Comparison of ENCODE assay signal across 1 cellular context in the genomic region with DNA sequence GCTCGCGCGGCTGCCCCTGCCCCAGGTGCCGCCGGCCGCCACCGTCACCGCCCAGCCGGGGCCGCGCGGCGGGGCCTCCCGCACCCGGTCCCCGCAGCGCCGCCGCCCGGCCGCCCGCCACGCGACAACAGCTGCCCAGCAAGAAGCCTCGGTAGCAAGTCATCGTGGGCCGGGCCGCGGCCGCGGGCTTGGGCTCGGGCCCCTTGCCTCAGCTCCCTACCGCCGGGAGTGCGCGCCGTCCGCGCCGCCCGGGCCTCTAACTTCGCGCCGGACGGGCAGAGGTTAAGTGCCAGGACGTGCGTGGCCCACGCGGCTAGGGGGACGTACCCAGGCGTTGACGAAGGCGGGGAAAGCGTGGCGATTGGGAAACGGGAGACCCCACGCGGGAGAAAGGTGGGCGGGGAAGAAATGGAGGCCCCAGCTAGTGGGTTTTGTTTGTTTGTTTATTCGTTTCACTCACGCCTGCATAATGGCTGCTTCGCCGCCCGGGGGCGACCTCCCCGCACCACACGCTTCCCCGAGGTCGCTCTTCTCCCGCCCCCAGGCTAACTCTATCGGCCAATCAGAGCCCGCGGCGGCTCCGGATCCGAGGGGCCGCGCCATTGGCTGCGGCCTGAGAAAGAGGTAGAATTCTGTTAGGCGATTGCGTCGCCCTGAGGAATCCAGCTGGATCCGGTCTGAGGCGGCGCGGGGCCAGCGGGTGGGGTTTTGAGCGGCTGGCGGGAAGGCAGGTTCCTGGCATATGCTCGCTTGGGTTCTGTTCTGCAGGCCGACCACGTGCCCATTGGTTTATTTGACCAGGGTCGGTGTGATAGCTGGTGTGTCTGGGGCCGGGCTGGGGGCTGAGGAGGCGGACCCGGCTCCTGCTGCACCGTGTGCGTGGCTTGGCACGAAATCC.
TF ChIP-seq lines count a peak whose summit lies in the region.

A gene with protein sequence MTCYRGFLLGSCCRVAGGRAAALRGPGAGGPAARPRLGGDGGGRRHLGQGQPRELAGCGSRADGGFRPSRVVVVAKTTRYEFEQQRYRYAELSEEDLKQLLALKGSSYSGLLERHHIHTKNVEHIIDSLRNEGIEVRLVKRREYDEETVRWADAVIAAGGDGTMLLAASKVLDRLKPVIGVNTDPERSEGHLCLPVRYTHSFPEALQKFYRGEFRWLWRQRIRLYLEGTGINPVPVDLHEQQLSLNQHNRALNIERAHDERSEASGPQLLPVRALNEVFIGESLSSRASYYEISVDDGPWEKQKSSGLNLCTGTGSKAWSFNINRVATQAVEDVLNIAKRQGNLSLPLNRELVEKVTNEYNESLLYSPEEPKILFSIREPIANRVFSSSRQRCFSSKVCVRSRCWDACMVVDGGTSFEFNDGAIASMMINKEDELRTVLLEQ (minus strand): TSS at position 290 of the 898 bp plus-strand sequence. CDS start 127 bp downstream, at position 163.

TF ChIP-seq in HepG2, 621 proteins besides CTCF, POLR2A, EP300 and RAD21 (continued from another document and continues in another):
- TF ChIP-seq, protein P1, sequence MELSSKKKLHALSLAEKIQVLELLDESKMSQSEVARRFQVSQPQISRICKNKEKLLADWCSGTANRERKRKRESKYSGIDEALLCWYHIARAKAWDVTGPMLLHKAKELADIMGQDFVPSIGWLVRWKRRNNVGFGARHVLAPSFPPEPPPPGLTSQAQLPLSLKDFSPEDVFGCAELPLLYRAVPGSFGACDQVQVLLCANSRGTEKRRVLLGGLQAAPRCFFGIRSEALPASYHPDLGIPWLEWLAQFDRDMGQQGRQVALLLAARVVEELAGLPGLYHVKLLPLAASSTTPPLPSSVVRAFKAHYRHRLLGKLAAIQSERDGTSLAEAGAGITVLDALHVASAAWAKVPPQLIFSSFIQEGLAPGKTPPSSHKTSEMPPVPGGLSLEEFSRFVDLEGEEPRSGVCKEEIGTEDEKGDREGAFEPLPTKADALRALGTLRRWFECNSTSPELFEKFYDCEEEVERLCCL (CRISPR knock-in tag; IDR thresholded peaks at IDR 0.05; ENCODE audit: borderline replicate concordance), result no peak
- peak; percentile 85; the same call in 1 of the 2 replicates for TF ChIP-seq ZBTB7A (CRISPR knock-in tag; IDR thresholded peaks at IDR 0.05)
- TF ChIP-seq ARNTL (CRISPR knock-in tag; IDR thresholded peaks at IDR 0.05), result peak; percentile 60
- TF ChIP-seq, protein P2, sequence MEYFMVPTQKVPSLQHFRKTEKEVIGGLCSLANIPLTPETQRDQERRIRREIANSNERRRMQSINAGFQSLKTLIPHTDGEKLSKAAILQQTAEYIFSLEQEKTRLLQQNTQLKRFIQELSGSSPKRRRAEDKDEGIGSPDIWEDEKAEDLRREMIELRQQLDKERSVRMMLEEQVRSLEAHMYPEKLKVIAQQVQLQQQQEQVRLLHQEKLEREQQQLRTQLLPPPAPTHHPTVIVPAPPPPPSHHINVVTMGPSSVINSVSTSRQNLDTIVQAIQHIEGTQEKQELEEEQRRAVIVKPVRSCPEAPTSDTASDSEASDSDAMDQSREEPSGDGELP (IDR thresholded peaks at IDR 0.05; ENCODE audit: borderline replicate concordance, low read depth), result peak; percentile 92
- peak; percentile 70; the same call in 1 of the 2 replicates for TF ChIP-seq ZNF546 (CRISPR knock-in tag; conservative IDR thresholded peaks at IDR 0.05)
- TF ChIP-seq SNAPC2 (CRISPR knock-in tag; IDR thresholded peaks at IDR 0.05), result 0 out of 2 replicates have a peak, but pooled peaks have one; percentile 60
- TF ChIP-seq, protein P3, sequence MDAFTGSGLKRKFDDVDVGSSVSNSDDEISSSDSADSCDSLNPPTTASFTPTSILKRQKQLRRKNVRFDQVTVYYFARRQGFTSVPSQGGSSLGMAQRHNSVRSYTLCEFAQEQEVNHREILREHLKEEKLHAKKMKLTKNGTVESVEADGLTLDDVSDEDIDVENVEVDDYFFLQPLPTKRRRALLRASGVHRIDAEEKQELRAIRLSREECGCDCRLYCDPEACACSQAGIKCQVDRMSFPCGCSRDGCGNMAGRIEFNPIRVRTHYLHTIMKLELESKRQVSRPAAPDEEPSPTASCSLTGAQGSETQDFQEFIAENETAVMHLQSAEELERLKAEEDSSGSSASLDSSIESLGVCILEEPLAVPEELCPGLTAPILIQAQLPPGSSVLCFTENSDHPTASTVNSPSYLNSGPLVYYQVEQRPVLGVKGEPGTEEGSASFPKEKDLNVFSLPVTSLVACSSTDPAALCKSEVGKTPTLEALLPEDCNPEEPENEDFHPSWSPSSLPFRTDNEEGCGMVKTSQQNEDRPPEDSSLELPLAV (CRISPR knock-in tag; conservative IDR thresholded peaks at IDR 0.05; ENCODE audit: low read depth), result no peak
- peak; percentile 20; the same call in 1 of the 2 replicates for TF ChIP-seq ARNT2 (CRISPR knock-in tag; IDR thresholded peaks at IDR 0.05; ENCODE audit: low read depth)
- peak; percentile 72; the same call in 1 of the 2 replicates for TF ChIP-seq ZNF709 (CRISPR knock-in tag; IDR thresholded peaks at IDR 0.05)
- TF ChIP-seq, protein P4, sequence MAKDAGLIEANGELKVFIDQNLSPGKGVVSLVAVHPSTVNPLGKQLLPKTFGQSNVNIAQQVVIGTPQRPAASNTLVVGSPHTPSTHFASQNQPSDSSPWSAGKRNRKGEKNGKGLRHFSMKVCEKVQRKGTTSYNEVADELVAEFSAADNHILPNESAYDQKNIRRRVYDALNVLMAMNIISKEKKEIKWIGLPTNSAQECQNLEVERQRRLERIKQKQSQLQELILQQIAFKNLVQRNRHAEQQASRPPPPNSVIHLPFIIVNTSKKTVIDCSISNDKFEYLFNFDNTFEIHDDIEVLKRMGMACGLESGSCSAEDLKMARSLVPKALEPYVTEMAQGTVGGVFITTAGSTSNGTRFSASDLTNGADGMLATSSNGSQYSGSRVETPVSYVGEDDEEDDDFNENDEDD (CRISPR knock-in tag; IDR thresholded peaks at IDR 0.05; ENCODE audit: borderline replicate concordance), result peak; percentile 96
- TF ChIP-seq ZFP36L2 (CRISPR knock-in tag; IDR thresholded peaks at IDR 0.05), result no peak
- no peak; the same call in 1 of the 2 replicates for TF ChIP-seq ZNF552 (CRISPR knock-in tag; IDR thresholded peaks at IDR 0.05; ENCODE audit: borderline replicate concordance)
- 0 out of 2 replicates have a peak, but pooled peaks have one; percentile 39 for TF ChIP-seq ZNF720 (CRISPR knock-in tag; IDR thresholded peaks at IDR 0.05)
- peak; percentile 59; the same call in 1 of the 2 replicates for TF ChIP-seq ZNF337 (CRISPR knock-in tag; IDR thresholded peaks at IDR 0.05; ENCODE audit: borderline replicate concordance, low read depth)
- peak; percentile 76 for TF ChIP-seq PHF8 (CRISPR knock-in tag; IDR thresholded peaks at IDR 0.05)
- peak; percentile 40; the same call in 1 of the 2 replicates for TF ChIP-seq ZSCAN25 (CRISPR knock-in tag; IDR thresholded peaks at IDR 0.05)
- TF ChIP-seq, protein P5, sequence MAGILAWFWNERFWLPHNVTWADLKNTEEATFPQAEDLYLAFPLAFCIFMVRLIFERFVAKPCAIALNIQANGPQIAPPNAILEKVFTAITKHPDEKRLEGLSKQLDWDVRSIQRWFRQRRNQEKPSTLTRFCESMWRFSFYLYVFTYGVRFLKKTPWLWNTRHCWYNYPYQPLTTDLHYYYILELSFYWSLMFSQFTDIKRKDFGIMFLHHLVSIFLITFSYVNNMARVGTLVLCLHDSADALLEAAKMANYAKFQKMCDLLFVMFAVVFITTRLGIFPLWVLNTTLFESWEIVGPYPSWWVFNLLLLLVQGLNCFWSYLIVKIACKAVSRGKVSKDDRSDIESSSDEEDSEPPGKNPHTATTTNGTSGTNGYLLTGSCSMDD (CRISPR knock-in tag; IDR thresholded peaks at IDR 0.05), result no peak; the same call in 1 of the 2 replicates
- TF ChIP-seq, protein P6, sequence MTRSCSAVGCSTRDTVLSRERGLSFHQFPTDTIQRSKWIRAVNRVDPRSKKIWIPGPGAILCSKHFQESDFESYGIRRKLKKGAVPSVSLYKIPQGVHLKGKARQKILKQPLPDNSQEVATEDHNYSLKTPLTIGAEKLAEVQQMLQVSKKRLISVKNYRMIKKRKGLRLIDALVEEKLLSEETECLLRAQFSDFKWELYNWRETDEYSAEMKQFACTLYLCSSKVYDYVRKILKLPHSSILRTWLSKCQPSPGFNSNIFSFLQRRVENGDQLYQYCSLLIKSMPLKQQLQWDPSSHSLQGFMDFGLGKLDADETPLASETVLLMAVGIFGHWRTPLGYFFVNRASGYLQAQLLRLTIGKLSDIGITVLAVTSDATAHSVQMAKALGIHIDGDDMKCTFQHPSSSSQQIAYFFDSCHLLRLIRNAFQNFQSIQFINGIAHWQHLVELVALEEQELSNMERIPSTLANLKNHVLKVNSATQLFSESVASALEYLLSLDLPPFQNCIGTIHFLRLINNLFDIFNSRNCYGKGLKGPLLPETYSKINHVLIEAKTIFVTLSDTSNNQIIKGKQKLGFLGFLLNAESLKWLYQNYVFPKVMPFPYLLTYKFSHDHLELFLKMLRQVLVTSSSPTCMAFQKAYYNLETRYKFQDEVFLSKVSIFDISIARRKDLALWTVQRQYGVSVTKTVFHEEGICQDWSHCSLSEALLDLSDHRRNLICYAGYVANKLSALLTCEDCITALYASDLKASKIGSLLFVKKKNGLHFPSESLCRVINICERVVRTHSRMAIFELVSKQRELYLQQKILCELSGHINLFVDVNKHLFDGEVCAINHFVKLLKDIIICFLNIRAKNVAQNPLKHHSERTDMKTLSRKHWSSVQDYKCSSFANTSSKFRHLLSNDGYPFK (CRISPR knock-in tag; IDR thresholded peaks at IDR 0.05; ENCODE audit: borderline replicate concordance), result peak; percentile 56
- no peak for TF ChIP-seq ESRRA (CRISPR knock-in tag; IDR thresholded peaks at IDR 0.05; ENCODE audit: low read depth)
- TF ChIP-seq, protein P7, sequence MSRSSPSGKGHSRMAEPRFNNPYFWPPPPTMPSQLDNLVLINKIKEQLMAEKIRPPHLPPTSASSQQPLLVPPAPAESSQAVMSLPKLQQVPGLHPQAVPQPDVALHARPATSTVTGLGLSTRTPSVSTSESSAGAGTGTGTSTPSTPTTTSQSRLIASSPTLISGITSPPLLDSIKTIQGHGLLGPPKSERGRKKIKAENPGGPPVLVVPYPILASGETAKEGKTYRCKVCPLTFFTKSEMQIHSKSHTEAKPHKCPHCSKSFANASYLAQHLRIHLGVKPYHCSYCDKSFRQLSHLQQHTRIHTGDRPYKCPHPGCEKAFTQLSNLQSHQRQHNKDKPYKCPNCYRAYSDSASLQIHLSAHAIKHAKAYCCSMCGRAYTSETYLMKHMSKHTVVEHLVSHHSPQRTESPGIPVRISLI (CRISPR knock-in tag; IDR thresholded peaks at IDR 0.05; ENCODE audit: borderline replicate concordance), result no peak
- TF ChIP-seq, protein P8, sequence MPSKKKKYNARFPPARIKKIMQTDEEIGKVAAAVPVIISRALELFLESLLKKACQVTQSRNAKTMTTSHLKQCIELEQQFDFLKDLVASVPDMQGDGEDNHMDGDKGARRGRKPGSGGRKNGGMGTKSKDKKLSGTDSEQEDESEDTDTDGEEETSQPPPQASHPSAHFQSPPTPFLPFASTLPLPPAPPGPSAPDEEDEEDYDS (CRISPR knock-in tag; IDR thresholded peaks at IDR 0.05), result peak; percentile 48; the same call in 1 of the 2 replicates
- no peak for TF ChIP-seq ZNF138 (CRISPR knock-in tag; IDR thresholded peaks at IDR 0.05; ENCODE audit: low read depth)
- TF ChIP-seq CHCHD3 (CRISPR knock-in tag; IDR thresholded peaks at IDR 0.05), result no peak; the same call in 1 of the 2 replicates
- TF ChIP-seq ZNF260 (CRISPR knock-in tag; IDR thresholded peaks at IDR 0.05; ENCODE audit: borderline replicate concordance, low read depth), result no peak
- no peak for TF ChIP-seq TRIM24 (CRISPR knock-in tag; IDR thresholded peaks at IDR 0.05)
- no peak for TF ChIP-seq PHB2 (IDR thresholded peaks at IDR 0.05; ENCODE audit: partially characterized antibody)
- TF ChIP-seq, protein P9, sequence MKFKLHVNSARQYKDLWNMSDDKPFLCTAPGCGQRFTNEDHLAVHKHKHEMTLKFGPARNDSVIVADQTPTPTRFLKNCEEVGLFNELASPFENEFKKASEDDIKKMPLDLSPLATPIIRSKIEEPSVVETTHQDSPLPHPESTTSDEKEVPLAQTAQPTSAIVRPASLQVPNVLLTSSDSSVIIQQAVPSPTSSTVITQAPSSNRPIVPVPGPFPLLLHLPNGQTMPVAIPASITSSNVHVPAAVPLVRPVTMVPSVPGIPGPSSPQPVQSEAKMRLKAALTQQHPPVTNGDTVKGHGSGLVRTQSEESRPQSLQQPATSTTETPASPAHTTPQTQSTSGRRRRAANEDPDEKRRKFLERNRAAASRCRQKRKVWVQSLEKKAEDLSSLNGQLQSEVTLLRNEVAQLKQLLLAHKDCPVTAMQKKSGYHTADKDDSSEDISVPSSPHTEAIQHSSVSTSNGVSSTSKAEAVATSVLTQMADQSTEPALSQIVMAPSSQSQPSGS (CRISPR knock-in tag; IDR thresholded peaks at IDR 0.05), result 0 out of 2 replicates have a peak, but pooled peaks have one; percentile 37
- peak; percentile 87; the same call in 1 of the 2 replicates for TF ChIP-seq ZNF136 (CRISPR knock-in tag; IDR thresholded peaks at IDR 0.05; ENCODE audit: low read depth)
- TF ChIP-seq ZNF607 (CRISPR knock-in tag; IDR thresholded peaks at IDR 0.05; ENCODE audit: borderline replicate concordance), result peak; percentile 85
- peak; percentile 48; the same call in 1 of the 2 replicates for TF ChIP-seq CREM (IDR thresholded peaks at IDR 0.05)
- no peak for TF ChIP-seq CREM (CRISPR knock-in tag; IDR thresholded peaks at IDR 0.05)
- 0 out of 2 replicates have a peak, but pooled peaks have one; percentile 27 for TF ChIP-seq ZNF20 (CRISPR knock-in tag; IDR thresholded peaks at IDR 0.05)
- peak; percentile 24; the same call in 1 of the 2 replicates for TF ChIP-seq PPARG (CRISPR knock-in tag; conservative IDR thresholded peaks at IDR 0.05)
- 0 out of 2 replicates have a peak, but pooled peaks have one; percentile 22 for TF ChIP-seq ZNF484 (CRISPR knock-in tag; IDR thresholded peaks at IDR 0.05; ENCODE audit: borderline replicate concordance, low read depth)
- TF ChIP-seq SCMH1 (CRISPR knock-in tag; IDR thresholded peaks at IDR 0.05; ENCODE audit: borderline replicate concordance), result no peak
- peak; percentile 12; the same call in 1 of the 2 replicates for TF ChIP-seq HNF4A (CRISPR knock-in tag; IDR thresholded peaks at IDR 0.05)
- TF ChIP-seq, protein P10, sequence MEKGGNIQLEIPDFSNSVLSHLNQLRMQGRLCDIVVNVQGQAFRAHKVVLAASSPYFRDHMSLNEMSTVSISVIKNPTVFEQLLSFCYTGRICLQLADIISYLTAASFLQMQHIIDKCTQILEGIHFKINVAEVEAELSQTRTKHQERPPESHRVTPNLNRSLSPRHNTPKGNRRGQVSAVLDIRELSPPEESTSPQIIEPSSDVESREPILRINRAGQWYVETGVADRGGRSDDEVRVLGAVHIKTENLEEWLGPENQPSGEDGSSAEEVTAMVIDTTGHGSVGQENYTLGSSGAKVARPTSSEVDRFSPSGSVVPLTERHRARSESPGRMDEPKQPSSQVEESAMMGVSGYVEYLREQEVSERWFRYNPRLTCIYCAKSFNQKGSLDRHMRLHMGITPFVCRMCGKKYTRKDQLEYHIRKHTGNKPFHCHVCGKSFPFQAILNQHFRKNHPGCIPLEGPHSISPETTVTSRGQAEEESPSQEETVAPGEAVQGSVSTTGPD (CRISPR knock-in tag; IDR thresholded peaks at IDR 0.05), result peak; percentile 22; the same call in 1 of the 2 replicates
- no peak for TF ChIP-seq U2AF1 (optimal IDR thresholded peaks at IDR 0.05; ENCODE audit: low read depth, low read length)
- TF ChIP-seq ZNF781 (CRISPR knock-in tag; IDR thresholded peaks at IDR 0.05; ENCODE audit: borderline replicate concordance, not compliant biosample characterization), result peak; percentile 84
- TF ChIP-seq SRSF9 (IDR thresholded peaks at IDR 0.05; ENCODE audit: borderline replicate concordance, insufficient read depth, low read depth, low read length, poor library complexity, severe bottlenecking), result no peak
